ENCODE assay signal across 14 cellular contexts in genomic region chr13:110390572-110390971, GRCh38.
DNase-seq lines count a peak whose midpoint lies in the region; ATAC-seq and TF ChIP-seq lines count a peak whose summit lies in the region.
"Had no signal": no experiment of that assay in that cellular context is flagged by ENCODE, and none has a peak within 500 bp of the region (broad histone marks: within the 10 kb centered on the region; RNA-seq: fewer than 3 reads in every experiment).

No MANE protein-coding gene starts in this region.

- H4K20me1 ChIP-seq in BLaER1: no peaks in the 10 kb centered on the region

- peaks cover 41% of the 10 kb centered on the region for H3K9me3 ChIP-seq in BLaER1
- H3K9me3 ChIP-seq in sigmoid colon: no peaks in the 10 kb centered on the region
- H3K9me3 ChIP-seq in CD4-positive, alpha-beta T cell (ENCODE audit: control insufficient read depth, low read length): no peaks in the 10 kb centered on the region

- peak overlapping the region; percentile 11; the same call in 1 of the 2 replicates for H3K4me2 ChIP-seq in BLaER1

- H3K4me1 ChIP-seq in BLaER1 (peaks cover 57% of the 10 kb centered on the region), sigmoid colon (peaks cover 0 to 72% (median 67%) of the 10 kb centered on the region in 4 donors)

- no peak overlapping the region for H3K9ac ChIP-seq in BLaER1

- H3K4me3 ChIP-seq in BLaER1 (no peak overlapping the region), fibroblast of villous mesenchyme (ENCODE audit: low read depth, low read length) (no peak overlapping the region), sigmoid colon (no peak overlapping the region)

- ATAC-seq in GM21528 (IDR thresholded peaks at IDR 0.05; ENCODE audit: low FRiP score, unreplicated experiment): no peak
- ATAC-seq in CD4-positive, alpha-beta T cell (ENCODE audit: poor library complexity): no peak

- peak; percentile 83 for DNase-seq in amniotic epithelial cell (ENCODE audit: low read depth)
- DNase-seq in fibroblast of villous mesenchyme (ENCODE audit: low read depth): peak; percentile 95
- no peak for DNase-seq in sigmoid colon
- DNase-seq in T-helper 9 cell: no peak
- DNase-seq in CD4-positive, alpha-beta T cell: no peak
- DNase-seq in SW 1271 (lab: John Stamatoyannopoulos, UW): no peak
- DNase-seq: activated CD4-positive, alpha-beta T cell treated with anti-CD3 and anti-CD28 coated beads for 4 hours; activated gamma-delta T cell treated with Interleukin-2 at 50 U/mL for 16 hours; C1 segment of cervical spinal cord; H9; MV-4-11; NCI-H524 had no signal

- POLR2A ChIA-PET in CD4-positive, alpha-beta T cell (lab: Charles Lee): no interaction called here

- no peaks in the 10 kb centered on the region for H3K9me3 Mint-ChIP-seq in CD4-positive, alpha-beta T cell

- H3K27ac ChIP-seq in BLaER1 (no peak overlapping the region), sigmoid colon (peak overlapping the region; percentile 90 to 96 (median 93))
- no peak overlapping the region for H3K27ac ChIP-seq in CD4-positive, alpha-beta T cell (ENCODE audit: low read depth, low read length)

- TF ChIP-seq CTCF in fibroblast of villous mesenchyme (IDR thresholded peaks at IDR 0.05; ENCODE audit: insufficient read depth, low read depth, low read length) (no peak), sigmoid colon (IDR thresholded peaks at IDR 0.05) (no peak)
- TF ChIP-seq CTCF in CD4-positive, alpha-beta T cell (IDR thresholded peaks at IDR 0.05): no peak

- TF ChIP-seq EP300 in sigmoid colon (IDR thresholded peaks at IDR 0.05): no peak

- no peaks in the 10 kb centered on the region for H3K36me3 ChIP-seq in BLaER1
- no peaks in the 10 kb centered on the region for H3K36me3 ChIP-seq in sigmoid colon

- no peak overlapping the region for H3K4me3 Mint-ChIP-seq in CD4-positive, alpha-beta T cell
- H3K4me3 Mint-ChIP-seq: H9 had no signal

- WGBS in sigmoid colon, 2 donors: 74 to 80% methylated on average over 5 of the region's 5 CpGs

- intact Hi-C loops in sigmoid colon (cut with DNase I): no loop called here
- intact Hi-C loops in CD4-positive, alpha-beta T cell (cut with DNase I, micrococcal nuclease): no loop called here

- TF ChIP-seq POLR2A in sigmoid colon (IDR thresholded peaks at IDR 0.05): no peak

- H3K27me3 ChIP-seq in BLaER1: no peaks in the 10 kb centered on the region
- H3K27me3 ChIP-seq in sigmoid colon: no peaks in the 10 kb centered on the region
- H3K27me3 ChIP-seq in CD4-positive, alpha-beta T cell (ENCODE audit: control insufficient read depth, insufficient read depth, low read length): peaks cover 39% of the 10 kb centered on the region

- CTCF ChIA-PET in CD4-positive, alpha-beta T cell (lab: Charles Lee): no interaction called here

- H3K27ac Mint-ChIP-seq in CD4-positive, alpha-beta T cell: no peak overlapping the region
- H3K27ac Mint-ChIP-seq: H9 had no signal

- peaks cover 6% of the 10 kb centered on the region for H3K4me1 Mint-ChIP-seq in CD4-positive, alpha-beta T cell (ENCODE audit: low read depth)

- peaks cover 66% of the 10 kb centered on the region for H3K27me3 Mint-ChIP-seq in CD4-positive, alpha-beta T cell

- H3K36me3 Mint-ChIP-seq in CD4-positive, alpha-beta T cell (ENCODE audit: low read depth): no peaks in the 10 kb centered on the region

Comparison
In these comparisons a context has a peak if more than half of its experiments do, and no peak if none do; other contexts are left out.
1. H3K27ac ChIP-seq: peak in sigmoid colon (4 of 4); none in BLaER1 (single experiment) and CD4-positive, alpha-beta T cell (single experiment).
2. DNase-seq: peak in amniotic epithelial cell (single experiment) and fibroblast of villous mesenchyme (single experiment); none in sigmoid colon (single experiment), T-helper 9 cell (single experiment), CD4-positive, alpha-beta T cell (0 of 10) and SW 1271 (0 of 2).